In genomic region chr18:74226666-74227065, GRCh38 we compare ENCODE assay signal across 21 cellular contexts.
"Had no signal": no experiment of that assay in that cellular context is flagged by ENCODE, and none has a peak within 500 bp of the region (broad histone marks: within the 10 kb centered on the region; RNA-seq: fewer than 3 reads in every experiment).

No MANE protein-coding gene starts in this region.

- H3K79me2 ChIP-seq: parathyroid adenoma had no signal

- H3K9me3 Mint-ChIP-seq: effector memory CD8-positive, alpha-beta T cell; naive B cell; nephron had no signal

- DNase-seq: cortex of kidney; effector memory CD8-positive, alpha-beta T cell; gastrocnemius medialis; heart right ventricle; left ventricle myocardium inferior; mesenchymal stem cell; naive B cell; occipital lobe; psoas muscle; retina; sigmoid colon; stimulated activated CD4-positive, alpha-beta T cell treated with anti-CD3 and anti-CD28 coated beads, Interleukin-12 subunit alpha, Interleukin-12 subunit beta, amount 100 ng/mL, for 4 hours; stimulated activated naive CD4-positive, alpha-beta T cell; uterus had no signal

- ATAC-seq: effector memory CD8-positive, alpha-beta T cell; gastrocnemius medialis; heart right ventricle; psoas muscle had no signal

- H3K36me3 Mint-ChIP-seq: naive B cell, type B pancreatic cell had no signal

- H3K27me3 ChIP-seq: esophagus muscularis mucosa, gastrocnemius medialis, heart right ventricle, sigmoid colon, uterus had no signal

- H3K36me3 ChIP-seq: esophagus muscularis mucosa, gastrocnemius medialis, heart right ventricle, left ventricle myocardium inferior, sigmoid colon, uterus had no signal

- H3K4me3 Mint-ChIP-seq: effector memory CD8-positive, alpha-beta T cell; naive B cell; nephron; type B pancreatic cell had no signal

- H3K27me3 Mint-ChIP-seq: type B pancreatic cell had no signal

- H3K9ac ChIP-seq: parathyroid adenoma had no signal

- H3K4me1 Mint-ChIP-seq: nephron had no signal

- H3K9me3 ChIP-seq: esophagus muscularis mucosa, gastrocnemius medialis, heart right ventricle, left ventricle myocardium inferior, psoas muscle, sigmoid colon, uterus had no signal

- H3K4me3 ChIP-seq: esophagus muscularis mucosa, gastrocnemius medialis, heart right ventricle, left ventricle myocardium inferior, lung, psoas muscle, sigmoid colon, skin epidermis, uterus had no signal

- H3K27ac ChIP-seq: epithelial cell of prostate, esophagus muscularis mucosa, gastrocnemius medialis, heart right ventricle, left ventricle myocardium inferior, parathyroid adenoma, psoas muscle, sigmoid colon, skin epidermis, uterus had no signal

- H3K4me1 ChIP-seq: esophagus muscularis mucosa, gastrocnemius medialis, heart right ventricle, left ventricle myocardium inferior, parathyroid adenoma, psoas muscle, sigmoid colon, uterus had no signal

- H3K27ac Mint-ChIP-seq: effector memory CD8-positive, alpha-beta T cell; naive B cell; nephron had no signal
